8 cellular contexts compared by ENCODE assay signal in genomic region chr4:1248262-1249147, GRCh38. TPM values are rescaled to one million over a fixed set of nuclear protein-coding genes. Genes with fewer than 3 reads are reported as not detected.
DNase-seq lines count a peak whose midpoint lies in the region; ATAC-seq, FAIRE-seq and TF ChIP-seq lines count a peak whose summit lies in the region.

TSS of gene CTBP1 (minus strand) at chr4:1249130. CDS start at chr4:1241331, 7,799 bp downstream.

- peak; percentile 50 for ATAC-seq in HG02840 (IDR thresholded peaks at IDR 0.05; ENCODE audit: low FRiP score, unreplicated experiment)

- H3K4me2 ChIP-seq in astrocyte (ENCODE audit: low read length) = peak within 1 kb of the TSS; percentile 99
- peak within 1 kb of the TSS; percentile 100 for H3K4me2 ChIP-seq in hepatocyte

- H3K36me3 ChIP-seq in astrocyte (ENCODE audit: insufficient read depth, low read length) (no peaks in the 10 kb centered on the region), hepatocyte (replicated peaks; ENCODE audit: insufficient read depth, low read depth) (no peaks in the 10 kb centered on the region)

- peaks cover 19% of the 10 kb centered on the region for H3K4me1 Mint-ChIP-seq in astrocyte (ENCODE audit: low read depth, unreplicated experiment)

- H3K4me1 ChIP-seq in astrocyte (ENCODE audit: insufficient read depth, low read length) = peaks cover 23% of the 10 kb centered on the region
- H3K4me1 ChIP-seq in hepatocyte (ENCODE audit: insufficient read depth) = peaks cover 25% of the 10 kb centered on the region

- peak within 1 kb of the TSS; percentile 93 for H3K9ac ChIP-seq in astrocyte (ENCODE audit: low read length)

- H3K9me2 ChIP-seq in hepatocyte (replicated peaks; ENCODE audit: insufficient read depth) = no peaks in the 10 kb centered on the region

- peak within 1 kb of the TSS; percentile 80 for H3K4me3 Mint-ChIP-seq in astrocyte (ENCODE audit: unreplicated experiment)

- H3K27ac Mint-ChIP-seq in astrocyte (ENCODE audit: unreplicated experiment) = peak within 1 kb of the TSS; percentile 18

- DNase-seq in GM18507 (ENCODE audit: extremely low spot score, insufficient read length, low read depth) (peak; percentile 97), NCI-H1436 (lab: John Stamatoyannopoulos, UW) (peak; percentile 74), T-helper 22 cell (ENCODE audit: low read depth) (peak; percentile 70), astrocyte (ENCODE audit: low read depth) (peak; percentile 61), hepatocyte (ENCODE audit: low spot score) (peak; percentile 96), retinal pigment epithelial cell (ENCODE audit: low read depth) (peak; percentile 32), cortex of kidney (lab: John Stamatoyannopoulos, UW) (no peak)

- peak within 1 kb of the TSS; percentile 88 for H3K4me3 ChIP-seq in astrocyte (ENCODE audit: insufficient read depth, low read depth, low read length)
- H3K4me3 ChIP-seq in hepatocyte = peak within 1 kb of the TSS; percentile 98
- H3K4me3 ChIP-seq in retinal pigment epithelial cell (ENCODE audit: low read length) = peak within 1 kb of the TSS; percentile 78

- FAIRE-seq in GM18507 (lab: Jason Lieb, UNC) = peak; percentile 68
- no peak for FAIRE-seq in astrocyte (lab: Jason Lieb, UNC)

- H3K27me3 ChIP-seq in astrocyte (ENCODE audit: insufficient read depth, low read length) (no peaks in the 10 kb centered on the region), hepatocyte (no peaks in the 10 kb centered on the region)

- WGBS in hepatocyte (ENCODE audit: low lambda C conversion rate, missing lambda C conversion rate) = 2% methylated on average over 47 of the region's 160 CpGs

- peaks cover 25% of the 10 kb centered on the region for H3K9me3 Mint-ChIP-seq in astrocyte (ENCODE audit: unreplicated experiment)

- H3K27me3 Mint-ChIP-seq in astrocyte (ENCODE audit: low read depth, unreplicated experiment) = no peaks in the 10 kb centered on the region

- H4K20me1 ChIP-seq in astrocyte (ENCODE audit: insufficient read depth, low read length) = peaks cover 40% of the 10 kb centered on the region
- peaks cover 46% of the 10 kb centered on the region for H4K20me1 ChIP-seq in hepatocyte (ENCODE audit: insufficient read depth, poor library complexity, severe bottlenecking)

- H3K27ac ChIP-seq in astrocyte (ENCODE audit: low read depth, low read length) = peak within 1 kb of the TSS; percentile 90
- H3K27ac ChIP-seq in hepatocyte = peak within 1 kb of the TSS; percentile 100

- H3K79me2 ChIP-seq in astrocyte (ENCODE audit: insufficient read depth, low read length) (peaks cover 65% of the 10 kb centered on the region), hepatocyte (peaks cover 59% of the 10 kb centered on the region)

- TF ChIP-seq CTCF in astrocyte (IDR thresholded peaks at IDR 0.05; ENCODE audit: insufficient read depth, low read depth, low read length) = no peak
- no peak for TF ChIP-seq CTCF in hepatocyte (IDR thresholded peaks at IDR 0.05; ENCODE audit: poor library complexity)
- no peak for TF ChIP-seq CTCF in retinal pigment epithelial cell (conservative IDR thresholded peaks at IDR 0.05; ENCODE audit: low read depth, low read length)

- H3K9me3 ChIP-seq in astrocyte (ENCODE audit: insufficient read depth, low read depth, low read length) (peaks cover 19% of the 10 kb centered on the region), hepatocyte (ENCODE audit: low read depth) (no peaks in the 10 kb centered on the region)

- H2AFZ ChIP-seq in astrocyte (ENCODE audit: low read depth, low read length) = peak within 1 kb of the TSS; percentile 67
- peak within 1 kb of the TSS; percentile 35 for H2AFZ ChIP-seq in hepatocyte

- H3K36me3 Mint-ChIP-seq in astrocyte (ENCODE audit: low read depth, unreplicated experiment) = peaks cover 24% of the 10 kb centered on the region

RNA-seq across cellular contexts. Expression of gene CTBP1, which starts in this region (rescaled TPM):
- total RNA-seq in astrocyte = 115 and 136 TPM in 2 replicates
- 129 and 169 TPM in 2 replicates for total RNA-seq in hepatocyte
- 147 and 179 TPM in 2 replicates for polyA plus RNA-seq in hepatocyte
